ENCODE assay signal across 24 cellular contexts in genomic region chr2:235485362-235485761, GRCh38.
"Had no signal": no experiment of that assay in that cellular context is flagged by ENCODE, and none has a peak within 500 bp of the region (broad histone marks: within the 10 kb centered on the region; RNA-seq: fewer than 3 reads in every experiment).

No MANE protein-coding gene starts in this region.

- DNase-seq: dorsolateral prefrontal cortex; effector CD4-positive, alpha-beta T cell; foreskin fibroblast; gastrocnemius medialis; head of caudate nucleus; left ventricle myocardium superior; lower lobe of right lung; naive thymus-derived CD8-positive, alpha-beta T cell; nephron progenitor cell; nucleus accumbens; psoas muscle; stimulated activated CD4-positive, alpha-beta T cell treated with anti-CD3 and anti-CD28 coated beads, Interleukin-12 subunit alpha, Interleukin-12 subunit beta, amount 100 ng/mL, for 4 hours; stimulated activated CD4-positive, alpha-beta T cell treated with anti-CD3 and anti-CD28 coated beads, Interleukin-1b, Interleukin-23, amount 100 ng/mL, for 48 hours; stimulated activated CD4-positive, alpha-beta T cell treated with anti-CD3 and anti-CD28 coated beads, Interleukin-4, amount 100 ng/mL, for 1 hour; stimulated activated CD8-positive, alpha-beta memory T cell treated with anti-CD3 and anti-CD28 coated beads, Interleukin-4, amount 100 ng/mL, for 48 hours; stimulated activated naive CD4-positive, alpha-beta T cell; stimulated activated naive CD8-positive, alpha-beta T cell treated with anti-CD3 and anti-CD28 coated beads, Interleukin-15, amount 100 ng/mL, for 72 hours; transverse colon had no signal

- H3K4me1 ChIP-seq: gastrocnemius medialis, lower lobe of right lung, psoas muscle, suprapubic skin, transverse colon had no signal

- H3K4me2 ChIP-seq: smooth muscle cell had no signal

- H3K9me3 ChIP-seq: gastrocnemius medialis, lower lobe of right lung, suprapubic skin, transverse colon had no signal

- H3K27ac ChIP-seq: dorsolateral prefrontal cortex, gastrocnemius medialis, lower lobe of right lung, psoas muscle, suprapubic skin, transverse colon had no signal

- H3K27me3 ChIP-seq: dorsolateral prefrontal cortex, gastrocnemius medialis, suprapubic skin, transverse colon had no signal

- ATAC-seq: gastrocnemius medialis; left ventricle myocardium superior; lower lobe of right lung; naive thymus-derived CD8-positive, alpha-beta T cell; psoas muscle; sciatic nerve; stimulated activated naive CD8-positive, alpha-beta T cell treated with anti-CD3 and anti-CD28 coated beads, Interleukin-15, amount 100 ng/mL, for 72 hours had no signal

- FAIRE-seq: colon, keratinocyte, urothelium cell line had no signal

- H3K4me3 ChIP-seq: dorsolateral prefrontal cortex, gastrocnemius medialis, lower lobe of right lung, psoas muscle, smooth muscle cell, suprapubic skin, transverse colon had no signal

- H3K36me3 ChIP-seq: gastrocnemius medialis, lower lobe of right lung, suprapubic skin, transverse colon had no signal
